1 cellular context compared by ENCODE assay signal in genomic region chr16:71467810-71468209, GRCh38.
TF ChIP-seq lines count a peak whose summit lies in the region.

No MANE protein-coding gene starts in this region.

TF ChIP-seq in HepG2, 621 proteins besides CTCF, POLR2A, EP300 and RAD21 (continued from another document and continues in another):
- TF ChIP-seq ZBTB44 (CRISPR knock-in tag; IDR thresholded peaks at IDR 0.05) (peak; percentile 99), DNMT1 (CRISPR knock-in tag; IDR thresholded peaks at IDR 0.05) (no peak), ZNF598 (CRISPR knock-in tag; IDR thresholded peaks at IDR 0.05; ENCODE audit: borderline replicate concordance) (0 out of 2 replicates have a peak, but pooled peaks have one; percentile 75), ZBTB42 (CRISPR knock-in tag; IDR thresholded peaks at IDR 0.05) (peak; percentile 86; the same call in 1 of the 2 replicates), ATF2 (CRISPR knock-in tag; IDR thresholded peaks at IDR 0.05) (peak; percentile 73; the same call in 1 of the 2 replicates), HOXA3 (CRISPR knock-in tag; IDR thresholded peaks at IDR 0.05) (peak; percentile 61; the same call in 1 of the 2 replicates), ZNF552 (CRISPR knock-in tag; IDR thresholded peaks at IDR 0.05; ENCODE audit: borderline replicate concordance) (peak; percentile 91), MEF2D (CRISPR knock-in tag; IDR thresholded peaks at IDR 0.05) (peak; percentile 80), KIAA2018 (CRISPR knock-in tag; IDR thresholded peaks at IDR 0.05; ENCODE audit: borderline replicate concordance) (peak; percentile 84; the same call in 1 of the 2 replicates), FIP1L1 (IDR thresholded peaks at IDR 0.05; ENCODE audit: borderline replicate concordance, insufficient read depth, low read depth, low read length) (no peak), PAXIP1 (CRISPR knock-in tag; conservative IDR thresholded peaks at IDR 0.05) (peak; percentile 47), DZIP1 (CRISPR knock-in tag; IDR thresholded peaks at IDR 0.05) (peak; percentile 93), GMEB2 (CRISPR knock-in tag; IDR thresholded peaks at IDR 0.05; ENCODE audit: low read depth) (no peak), ZFP36L1 (CRISPR knock-in tag; IDR thresholded peaks at IDR 0.05) (peak; percentile 82), POLR2AphosphoS2 (IDR thresholded peaks at IDR 0.05; ENCODE audit: low read depth, low read length) (no peak), HBP1 (CRISPR knock-in tag; IDR thresholded peaks at IDR 0.05; ENCODE audit: low read depth) (peak; percentile 99), MZF1 (CRISPR knock-in tag; IDR thresholded peaks at IDR 0.05; ENCODE audit: borderline replicate concordance) (no peak), TOE1 (CRISPR knock-in tag; IDR thresholded peaks at IDR 0.05) (peak; percentile 96), ZNF878 (CRISPR knock-in tag; IDR thresholded peaks at IDR 0.05) (peak; percentile 96), NBN (conservative IDR thresholded peaks at IDR 0.05) (no peak), KDM1A (CRISPR knock-in tag; IDR thresholded peaks at IDR 0.05) (no peak), ZNF121 (CRISPR knock-in tag; IDR thresholded peaks at IDR 0.05) (no peak), ZNF3 (CRISPR knock-in tag; IDR thresholded peaks at IDR 0.05) (peak; percentile 95), ELF1 (CRISPR knock-in tag; IDR thresholded peaks at IDR 0.05) (no peak), TERF1 (CRISPR knock-in tag; IDR thresholded peaks at IDR 0.05) (no peak), KLF12 (CRISPR knock-in tag; IDR thresholded peaks at IDR 0.05; ENCODE audit: borderline replicate concordance) (peak; percentile 89; the same call in 1 of the 2 replicates), STAT5B (CRISPR knock-in tag; IDR thresholded peaks at IDR 0.05) (peak; percentile 98; the same call in 1 of the 2 replicates), FOXK1 (CRISPR knock-in tag; IDR thresholded peaks at IDR 0.05; ENCODE audit: borderline replicate concordance, low read depth) (peak; percentile 87; the same call in 1 of the 2 replicates), SKIL (CRISPR knock-in tag; IDR thresholded peaks at IDR 0.05; ENCODE audit: borderline replicate concordance) (peak; percentile 64; the same call in 1 of the 2 replicates), ELF4 (CRISPR knock-in tag; IDR thresholded peaks at IDR 0.05; ENCODE audit: borderline replicate concordance) (peak; percentile 92), ZNF557 (CRISPR knock-in tag; IDR thresholded peaks at IDR 0.05) (peak; percentile 99)
